In the genomic region with DNA sequence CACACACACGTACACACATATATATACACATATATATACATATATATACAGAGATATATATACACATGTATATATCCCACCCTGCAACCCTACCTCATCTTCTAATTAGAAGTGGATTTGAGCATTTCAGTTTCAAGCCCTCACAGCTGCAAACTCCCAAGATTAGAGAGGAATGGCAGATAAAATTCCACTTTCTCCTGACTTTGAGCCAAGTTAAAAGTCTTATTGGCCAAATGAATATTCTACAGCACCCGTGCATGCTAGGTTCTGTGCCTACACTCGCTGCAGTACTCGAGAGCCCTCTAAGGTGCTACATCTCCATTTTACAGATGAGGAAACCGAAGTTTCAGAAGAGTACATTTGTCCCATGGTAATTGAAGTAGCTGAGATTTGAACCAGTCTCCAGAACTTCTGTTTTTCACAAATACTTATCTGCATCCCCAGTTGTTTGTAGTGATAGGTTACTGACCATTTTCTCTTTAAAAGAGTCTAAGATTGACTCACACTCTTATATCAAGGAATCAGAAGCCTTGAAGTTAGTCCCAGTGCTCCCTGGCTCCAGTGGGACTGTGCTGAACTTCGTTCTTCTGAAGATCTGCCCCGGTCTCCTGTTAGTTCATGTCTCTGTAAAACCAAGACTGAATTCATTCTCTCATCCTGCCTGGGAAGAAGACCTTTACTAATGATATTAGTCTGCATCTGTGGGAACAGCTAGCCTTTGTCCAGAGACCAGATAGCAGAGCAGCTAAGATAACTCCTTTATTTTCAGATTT, we compare ENCODE assay signal across 24 cellular contexts.
"Had no signal": no experiment of that assay in that cellular context is flagged by ENCODE, and none has a peak within 500 bp of the region (broad histone marks: within the 10 kb centered on the region; RNA-seq: fewer than 3 reads in every experiment).

No MANE protein-coding gene starts in this region.

- H3K27ac Mint-ChIP-seq: activated B cell treated with CpG ODN at 0.5 μM for 24 hours; activated CD4-positive, alpha-beta T cell treated with anti-CD3 and anti-CD28 coated beads, Interleukin-2, amount 10 ng/mL, durations not matched to agents 24 days and 14 days; activated CD8-positive, alpha-beta memory T cell treated with anti-CD3 and anti-CD28 coated beads, Interleukin-2, amount 10 ng/mL, durations not matched to agents 7 days and 5 days; activated naive CD8-positive, alpha-beta T cell; T-helper 17 cell had no signal

- H3K9me3 ChIP-seq: breast epithelium, Peyer's patch had no signal

- DNase-seq: activated B cell treated with CpG ODN at 0.5 μM for 24 hours; activated CD4-positive, alpha-beta T cell treated with anti-CD3 and anti-CD28 coated beads for 1 hour; activated CD4-positive, alpha-beta T cell treated with anti-CD3 and anti-CD28 coated beads, Interleukin-2, amount 10 ng/mL, durations not matched to agents 24 days and 14 days; activated CD4-positive, alpha-beta T cell treated with anti-CD3 and anti-CD28 coated beads, Interleukin-2, amount 50 U/mL, for 48 hours; activated CD8-positive, alpha-beta memory T cell treated with anti-CD3 and anti-CD28 coated beads, Interleukin-2, amount 10 ng/mL, durations not matched to agents 7 days and 5 days; activated effector memory CD4-positive, alpha-beta T cell treated with anti-CD3 and anti-CD28 coated beads, Interleukin-2, amount 50 U/mL, for 16 hours; activated naive CD4-positive, alpha-beta T cell treated with Interleukin-2 at 50 U/mL for 16 hours; activated T-cell treated with anti-CD3 and anti-CD28 coated beads, Interleukin-2, amount 50 U/mL, for 4 hours; central memory CD4-positive, alpha-beta T cell; NCI-H1092; NCI-H1417; NCI-H1694 treated with DMSO at 0.1 percent for 48 hours; NCI-H2081; NCI-H510A treated with DMSO at 0.1 percent for 48 hours; NCI-H69; NK-92 treated with Interleukin-12 subunit alpha and Interleukin-12 subunit beta, amount 100 ng/mL, for 24 hours; Peyer's patch; SHP77 treated with DMSO at 0.1 percent for 48 hours; T-helper 17 cell; T-helper 9 cell had no signal

- H3K27ac ChIP-seq: KMS-11, Peyer's patch, RWPE1 had no signal

- H3K36me3 Mint-ChIP-seq: activated CD8-positive, alpha-beta memory T cell treated with anti-CD3 and anti-CD28 coated beads, Interleukin-2, amount 10 ng/mL, durations not matched to agents 7 days and 5 days had no signal

- H3K4me3 ChIP-seq: breast epithelium, Peyer's patch had no signal

- H3K36me3 ChIP-seq: breast epithelium, Peyer's patch had no signal

- H3K27me3 Mint-ChIP-seq: activated CD8-positive, alpha-beta memory T cell treated with anti-CD3 and anti-CD28 coated beads, Interleukin-2, amount 10 ng/mL, durations not matched to agents 7 days and 5 days; activated naive CD8-positive, alpha-beta T cell had no signal

- H3K4me1 ChIP-seq: breast epithelium, Peyer's patch had no signal

- H3K4me3 Mint-ChIP-seq: activated B cell treated with CpG ODN at 0.5 μM for 24 hours; activated CD4-positive, alpha-beta T cell treated with anti-CD3 and anti-CD28 coated beads, Interleukin-2, amount 10 ng/mL, durations not matched to agents 24 days and 14 days; activated CD8-positive, alpha-beta memory T cell treated with anti-CD3 and anti-CD28 coated beads, Interleukin-2, amount 10 ng/mL, durations not matched to agents 7 days and 5 days; activated naive CD8-positive, alpha-beta T cell; activated T-cell treated with anti-CD3 and anti-CD28 coated beads, Interleukin-2, amount 50 U/mL, for 4 hours; T-helper 17 cell had no signal

- H3K4me1 Mint-ChIP-seq: activated B cell treated with CpG ODN at 0.5 μM for 24 hours; activated CD4-positive, alpha-beta T cell treated with anti-CD3 and anti-CD28 coated beads, Interleukin-2, amount 10 ng/mL, durations not matched to agents 24 days and 14 days; T-helper 17 cell had no signal

- H3K9me3 Mint-ChIP-seq: activated B cell treated with CpG ODN at 0.5 μM for 24 hours; activated CD4-positive, alpha-beta T cell treated with anti-CD3 and anti-CD28 coated beads, Interleukin-2, amount 10 ng/mL, durations not matched to agents 24 days and 14 days; activated T-cell treated with anti-CD3 and anti-CD28 coated beads, Interleukin-2, amount 50 U/mL, for 4 hours had no signal

- H3K27me3 ChIP-seq: breast epithelium, Peyer's patch had no signal
